ENCODE assay signal across 10 cellular contexts in genomic region chr11:67023957-67024353, GRCh38. TPM values are rescaled to one million over a fixed set of nuclear protein-coding genes. Genes with fewer than 3 reads are reported as not detected.
A peak's percentile ranks its signal among the peaks of the same experiment; 100 is the strongest.
DNase-seq lines count a peak whose midpoint lies in the region; ATAC-seq, FAIRE-seq and TF ChIP-seq lines count a peak whose summit lies in the region.
"Had no signal": no experiment of that assay in that cellular context is flagged by ENCODE, and none has a peak within 500 bp of the region (broad histone marks: within the 10 kb centered on the region; RNA-seq: fewer than 3 reads in every experiment).

No MANE protein-coding gene starts in this region.

- no peak for DNase-seq in activated T-cell treated with anti-CD3 and anti-CD28 coated beads, Interleukin-2, amount 50 U/mL, for 24 hours
- no peak for DNase-seq in activated T-cell treated with anti-CD3 and anti-CD28 coated beads for 4 hours
- DNase-seq in astrocyte (ENCODE audit: low read depth), result no peak
- no peak for DNase-seq in thoracic aorta (ENCODE audit: low spot score)
- DNase-seq in NCI-H2029 treated with DMSO at 0.1 percent for 48 hours (lab: John Stamatoyannopoulos, UW), result no peak
- no peak for DNase-seq in NK-92 (lab: John Stamatoyannopoulos, UW; ENCODE audit: unreplicated experiment)

- WGBS in liver, result 43% methylated on average over 6 of the region's 6 CpGs

- no peaks in the 10 kb centered on the region for H4K20me1 ChIP-seq in astrocyte (ENCODE audit: insufficient read depth, low read length)

- H3K27ac ChIP-seq in astrocyte (ENCODE audit: low read depth, low read length) (no peak overlapping the region), liver (ENCODE audit: low read depth in 1 of 2, low read length in 2 of 2) (peak overlapping the region; percentile 44 to 49), thoracic aorta (no peak overlapping the region)

- H3K4me1 ChIP-seq in astrocyte (ENCODE audit: insufficient read depth, low read length), result peaks cover 33% of the 10 kb centered on the region
- peaks cover 11 to 48% (median 29%) of the 10 kb centered on the region in 4 donors for H3K4me1 ChIP-seq in liver (ENCODE audit: control insufficient read depth in 4 of 4, insufficient read depth in 4 of 4, low read length in 3 of 4)
- peaks cover 6 to 23% of the 10 kb centered on the region in 2 donors for H3K4me1 ChIP-seq in thoracic aorta (ENCODE audit: control insufficient read depth in 1 of 2, low read depth in 2 of 2)

- no peaks in the 10 kb centered on the region for H3K36me3 ChIP-seq in astrocyte (ENCODE audit: insufficient read depth, low read length)
- H3K36me3 ChIP-seq in liver (ENCODE audit: control insufficient read depth in 4 of 4, insufficient read depth in 3 of 4, low read depth in 1 of 4, low read length in 3 of 4), result no peaks in the 10 kb centered on the region
- no peaks in the 10 kb centered on the region for H3K36me3 ChIP-seq in thoracic aorta

- no peak for TF ChIP-seq RAD21 in liver (IDR thresholded peaks at IDR 0.05)

- peaks cover 33% of the 10 kb centered on the region for H3K4me1 Mint-ChIP-seq in activated T-cell treated with anti-CD3 and anti-CD28 coated beads, Interleukin-2, amount 50 U/mL, for 24 hours (ENCODE audit: low read depth)
- H3K4me1 Mint-ChIP-seq in astrocyte (ENCODE audit: low read depth, unreplicated experiment), result peaks cover 11% of the 10 kb centered on the region

- H3K4me2 ChIP-seq in astrocyte (ENCODE audit: low read length), result peak overlapping the region; percentile 81

- no peaks in the 10 kb centered on the region for H3K9me3 ChIP-seq in astrocyte (ENCODE audit: insufficient read depth, low read depth, low read length)
- no peaks in the 10 kb centered on the region for H3K9me3 ChIP-seq in liver (ENCODE audit: control insufficient read depth in 4 of 4, low read length in 3 of 4)
- no peaks in the 10 kb centered on the region for H3K9me3 ChIP-seq in thoracic aorta

- no peaks in the 10 kb centered on the region for H3K79me2 ChIP-seq in astrocyte (ENCODE audit: insufficient read depth, low read length)

- no peak for FAIRE-seq in astrocyte (lab: Jason Lieb, UNC)
- FAIRE-seq: islet of Langerhans had no signal

- H3K36me3 Mint-ChIP-seq in activated T-cell treated with anti-CD3 and anti-CD28 coated beads, Interleukin-2, amount 50 U/mL, for 24 hours (ENCODE audit: low read depth), result no peaks in the 10 kb centered on the region
- no peaks in the 10 kb centered on the region for H3K36me3 Mint-ChIP-seq in astrocyte (ENCODE audit: low read depth, unreplicated experiment)

- H2AFZ ChIP-seq in astrocyte (ENCODE audit: low read depth, low read length), result peak overlapping the region; percentile 43

- peak overlapping the region; percentile 20 for H3K9ac ChIP-seq in astrocyte (ENCODE audit: low read length)
- peak overlapping the region in 1 of 2 donors; percentile 45 for H3K9ac ChIP-seq in liver (ENCODE audit: low read depth in 1 of 2, low read length in 2 of 2)

- TF ChIP-seq CTCF in astrocyte (IDR thresholded peaks at IDR 0.05; ENCODE audit: insufficient read depth, low read depth, low read length), result no peak
- TF ChIP-seq CTCF in liver (IDR thresholded peaks at IDR 0.05; ENCODE audit: low read depth, low read length, missing input control), result no peak
- no peak for TF ChIP-seq CTCF in thoracic aorta (IDR thresholded peaks at IDR 0.05)

- ATAC-seq in thoracic aorta (ENCODE audit: insufficient number of reproducible peaks, low FRiP score, low read depth) (no peak), HG03521 (IDR thresholded peaks at IDR 0.05; ENCODE audit: unreplicated experiment) (no peak)

- H3K9me3 Mint-ChIP-seq in activated T-cell treated with anti-CD3 and anti-CD28 coated beads, Interleukin-2, amount 50 U/mL, for 24 hours, result peaks cover under 1% of the 10 kb centered on the region
- H3K9me3 Mint-ChIP-seq in astrocyte (ENCODE audit: unreplicated experiment), result no peaks in the 10 kb centered on the region

- H3K27ac Mint-ChIP-seq in activated T-cell treated with anti-CD3 and anti-CD28 coated beads, Interleukin-2, amount 50 U/mL, for 24 hours, result no peak overlapping the region
- no peak overlapping the region for H3K27ac Mint-ChIP-seq in astrocyte (ENCODE audit: unreplicated experiment)

- no peaks in the 10 kb centered on the region for H3K27me3 ChIP-seq in astrocyte (ENCODE audit: insufficient read depth, low read length)
- H3K27me3 ChIP-seq in liver (ENCODE audit: control insufficient read depth in 4 of 4, insufficient read depth in 4 of 4, low read length in 3 of 4), result no peaks in the 10 kb centered on the region
- H3K27me3 ChIP-seq in thoracic aorta (replicated peaks; ENCODE audit: insufficient read depth), result no peaks in the 10 kb centered on the region

- peak overlapping the region; percentile 67 for H3K4me3 Mint-ChIP-seq in activated T-cell treated with anti-CD3 and anti-CD28 coated beads, Interleukin-2, amount 50 U/mL, for 24 hours
- peak overlapping the region; percentile 85 for H3K4me3 Mint-ChIP-seq in astrocyte (ENCODE audit: unreplicated experiment)

- H3K4me3 ChIP-seq in astrocyte (ENCODE audit: insufficient read depth, low read depth, low read length), result peak overlapping the region; percentile 42
- peak overlapping the region; percentile 59 to 69 (median 61) for H3K4me3 ChIP-seq in liver (ENCODE audit: low read depth in 1 of 3, low read length in 3 of 3)
- H3K4me3 ChIP-seq in thoracic aorta, result peak overlapping the region; percentile 71

- peaks cover 65% of the 10 kb centered on the region for H3K27me3 Mint-ChIP-seq in activated T-cell treated with anti-CD3 and anti-CD28 coated beads, Interleukin-2, amount 50 U/mL, for 24 hours
- H3K27me3 Mint-ChIP-seq in astrocyte (ENCODE audit: low read depth, unreplicated experiment), result peaks cover 38% of the 10 kb centered on the region

TF ChIP-seq in liver, 16 proteins besides CTCF, POLR2A, EP300 and RAD21:
- TF ChIP-seq FOXA1 (IDR thresholded peaks at IDR 0.05) (no peak), NR2F2 (IDR thresholded peaks at IDR 0.05) (no peak), HNF4G (IDR thresholded peaks at IDR 0.05) (no peak), JUND (IDR thresholded peaks at IDR 0.05) (no peak), FOXA2 (IDR thresholded peaks at IDR 0.05) (no peak)

RNA-seq across cellular contexts. Expression of gene SYT12, which starts 1.0 kb away (rescaled TPM):
- total RNA-seq in astrocyte (0.34 and 0.62 TPM in 2 replicates), liver (1 to 10 TPM; 1.0 to 1.8 TPM), thoracic aorta (10 to 100 TPM in 1 of 2 donors, 1 to 10 TPM in 1; 3.2 to 16.9 TPM)
- polyA plus RNA-seq in liver, result 10 to 100 TPM in 1 of 2 donors, under 1 TPM in 1; 0.47 to 12.1 TPM

RNA-seq across cellular contexts. Expression of gene RHOD, which starts 32.7 kb away (rescaled TPM):
- total RNA-seq in astrocyte, result 29.8 and 30.4 TPM in 2 replicates
- total RNA-seq in liver, result 10 to 100 TPM in 1 of 2 donors, 1 to 10 TPM in 1; 7.8 to 27.0 TPM
- 10 to 100 TPM; 39.4 to 50.7 TPM for polyA plus RNA-seq in liver
- total RNA-seq in thoracic aorta, result 10 to 100 TPM; 31.9 to 51.3 TPM

RNA-seq across cellular contexts. Expression of gene C11orf86, which starts 48.9 kb away (rescaled TPM):
- total RNA-seq in astrocyte (not detected in 2 replicates), liver (not detected), thoracic aorta (not detected)
- polyA plus RNA-seq in liver, result under 1 TPM in 1 of 2 donors, not detected in 1; 0.18 TPM
- total RNA-seq: sciatic nerve had no signal

Comparison
In these comparisons a context has a peak if more than half of its experiments do, and no peak if none do; other contexts are left out.
1. H3K27ac ChIP-seq: peak in liver (2 of 2); none in astrocyte (single experiment) and thoracic aorta (0 of 2).
2. Peak in every context shown above with its lines, with median percentiles within 50 percentile points of each other: H3K4me3 ChIP-seq.